13 cellular contexts compared by ENCODE assay signal in the genomic region with DNA sequence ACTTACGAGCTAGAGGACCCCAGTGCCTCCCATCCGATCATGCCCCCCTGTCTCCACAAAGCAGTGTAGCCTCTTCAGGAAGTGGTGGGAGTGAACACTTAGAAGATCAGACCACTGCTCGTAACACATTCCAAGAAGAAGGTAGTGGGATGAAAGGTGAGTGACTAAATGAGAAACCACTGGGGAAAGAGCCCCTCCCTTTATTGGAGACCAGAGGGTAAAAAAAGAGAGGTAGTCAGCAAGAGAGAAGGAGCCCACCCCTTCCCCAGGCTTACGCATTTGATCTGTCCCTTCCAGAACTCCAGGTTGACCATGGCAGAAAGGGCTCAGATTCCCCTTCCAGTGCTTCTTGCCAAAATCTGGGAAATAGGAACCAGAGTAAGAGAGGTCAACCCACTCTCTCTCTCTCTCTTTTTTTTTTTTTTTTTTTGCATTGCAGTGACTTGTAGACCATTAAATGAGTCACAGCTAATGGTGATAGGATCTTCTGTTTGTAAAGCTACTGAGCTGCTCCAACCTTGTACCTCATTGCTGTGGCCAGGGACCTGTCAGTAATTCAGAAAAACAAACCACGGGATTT.
DNase-seq lines count a peak whose midpoint lies in the region; ATAC-seq, FAIRE-seq and TF ChIP-seq lines count a peak whose summit lies in the region.
"Had no signal": no experiment of that assay in that cellular context is flagged by ENCODE, and none has a peak within 500 bp of the region (broad histone marks: within the 10 kb centered on the region; RNA-seq: fewer than 3 reads in every experiment).

No MANE protein-coding gene starts in this region.

- no peak overlapping the region for H4K8ac ChIP-seq in trophoblast cell (ENCODE audit: low read depth, low read length)

- H3K9ac ChIP-seq in K562 (ENCODE audit: insufficient read depth in 1 of 2, low read depth in 2 of 2, low read length in 2 of 2) (peak overlapping the region in 1 of 2 experiments; percentile 11; a peak in 1 of 4 replicates), trophoblast cell (ENCODE audit: low read length) (no peak overlapping the region)

- peak; percentile 16 for DNase-seq in SIG-M5 treated with dmso at 0.1 percent for 504 hours (lab: John Stamatoyannopoulos, UW; ENCODE audit: unreplicated experiment)
- no peak for DNase-seq in SIG-M5 (lab: John Stamatoyannopoulos, UW)
- DNase-seq in OCI-M1 (lab: John Stamatoyannopoulos, UW): peak; percentile 13
- DNase-seq in K562 (ENCODE audit: extremely low read depth in 1 of 4, low spot score in 3 of 4): peak; percentile 30 to 42 (median 31)
- DNase-seq in trophoblast cell: peak in 1 of 2 donors; percentile 52
- DNase-seq in ecto neural progenitor cell (ENCODE audit: low spot score): no peak
- DNase-seq in UCSD-AML1 (lab: John Stamatoyannopoulos, UW; ENCODE audit: unreplicated experiment): no peak
- DNase-seq: 8988T; MM.1S; nephron progenitor cell; stimulated activated CD4-positive, alpha-beta T cell treated with anti-CD3 and anti-CD28 coated beads, Interleukin-4, amount 100 ng/mL, for 1 hour; upper lobe of left lung had no signal

- no peaks in the 10 kb centered on the region for H3K79me2 ChIP-seq in K562 (ENCODE audit: control insufficient read depth, insufficient read depth, low read length)
- no peaks in the 10 kb centered on the region for H3K79me2 ChIP-seq in trophoblast cell (ENCODE audit: control insufficient read depth, insufficient read depth, low read length, poor library complexity)

- peak overlapping the region; percentile 54 for H2BK12ac ChIP-seq in trophoblast cell (ENCODE audit: low read length)

- TF ChIP-seq RAD21 in K562 (CRISPR knock-in tag; conservative IDR thresholded peaks at IDR 0.05 in 1 of 2, IDR thresholded peaks at IDR 0.05 in 1 of 2): no peak

- no peaks in the 10 kb centered on the region for H3K79me1 ChIP-seq in trophoblast cell (ENCODE audit: low read length)

- intact Hi-C loops in K562 (cut with micrococcal nuclease): no loop called here

- no peak for TF ChIP-seq POLR2A in K562 (conservative IDR thresholded peaks at IDR 0.05)

- H4K20me1 ChIP-seq in K562 (replicated peaks; ENCODE audit: control insufficient read depth, insufficient read depth, low read length): no peaks in the 10 kb centered on the region

- H3K4ac ChIP-seq in trophoblast cell (ENCODE audit: low read depth, low read length): no peak overlapping the region

- no peak overlapping the region for H3K23ac ChIP-seq in trophoblast cell (ENCODE audit: low read length)

- H3K27ac ChIP-seq in K562 (ENCODE audit: extremely low read depth, low read depth, low read length) (no peak overlapping the region), trophoblast cell (ENCODE audit: low read depth, low read length) (no peak overlapping the region)
- H3K27ac ChIP-seq: upper lobe of left lung had no signal

- peak overlapping the region; percentile 33 for H3K18ac ChIP-seq in trophoblast cell (ENCODE audit: low read length)

- H3K4me2 ChIP-seq in K562 (ENCODE audit: insufficient read depth, low read length) (no peak overlapping the region), trophoblast cell (ENCODE audit: low read length) (no peak overlapping the region)

- CTCF ChIA-PET in K562 (lab: Yijun Ruan, JAX; ENCODE audit: low intra/inter-chr PET ratio): no interaction called here

- ATAC-seq in K562: peak; percentile 80
- no peak for ATAC-seq in GM21526 (IDR thresholded peaks at IDR 0.05; ENCODE audit: low FRiP score, unreplicated experiment)

- H3K9me3 ChIP-seq in K562 (replicated peaks; ENCODE audit: control insufficient read depth, insufficient read depth, low read depth, low read length) (no peaks in the 10 kb centered on the region), trophoblast cell (ENCODE audit: insufficient read depth, low read depth, low read length) (no peaks in the 10 kb centered on the region)
- H3K9me3 ChIP-seq: upper lobe of left lung had no signal

- H3K14ac ChIP-seq in trophoblast cell (ENCODE audit: low read length): no peak overlapping the region

- no peak for TF ChIP-seq EP300 in K562 (IDR thresholded peaks at IDR 0.05; ENCODE audit: low read length)

- BruUV-seq in K562 (replicated peaks; lab: Mats Ljungman, UMichigan): no TSS peak

- 49% methylated on average over 2 of the region's 5 CpGs for WGBS in K562 (ENCODE audit: insufficient coverage, low coverage, missing lambda C conversion rate)
- no CpG with 5 or more reads among the region's 5 CpGs for WGBS in trophoblast cell (ENCODE audit: extremely low coverage, insufficient coverage, insufficient read length)

- H2BK5ac ChIP-seq in trophoblast cell (ENCODE audit: low read depth, low read length, poor library complexity): no peak overlapping the region

- no peak overlapping the region for H3K4me3 ChIP-seq in K562
- H3K4me3 ChIP-seq in trophoblast cell (ENCODE audit: low read depth, low read length): no peak overlapping the region
- H3K4me3 ChIP-seq: upper lobe of left lung had no signal

- no peak overlapping the region for H2AK5ac ChIP-seq in trophoblast cell (ENCODE audit: low read length)

- no peak overlapping the region for H2BK120ac ChIP-seq in trophoblast cell (ENCODE audit: insufficient read depth, low read length, poor library complexity)

- H3K27me3 ChIP-seq in K562 (ENCODE audit: control insufficient read depth in 2 of 2, insufficient read depth in 2 of 2, low read length in 2 of 2) (no peaks in the 10 kb centered on the region), trophoblast cell (ENCODE audit: insufficient read depth, low read length) (no peaks in the 10 kb centered on the region)
- H3K27me3 ChIP-seq: upper lobe of left lung had no signal

- H4K91ac ChIP-seq in trophoblast cell (ENCODE audit: low read depth, low read length): no peak overlapping the region

- peaks cover 0 to 15% of the 10 kb centered on the region in 2 experiments; a peak in 3 of 5 replicates for H3K4me1 ChIP-seq in K562 (replicated peaks in 1 of 2; ENCODE audit: control insufficient read depth in 2 of 2, insufficient read depth in 2 of 2, low read length in 2 of 2)
- H3K4me1 ChIP-seq in trophoblast cell (ENCODE audit: control insufficient read depth in 1 of 2, insufficient read depth in 2 of 2, low read length in 2 of 2): peaks cover 3 to 6% of the 10 kb centered on the region in 2 experiments

- no peak for TF ChIP-seq CTCF in K562 (IDR thresholded peaks at IDR 0.05 in 2 of 3, conservative IDR thresholded peaks at IDR 0.05 in 1 of 3; ENCODE audit: insufficient read depth in 2 of 3, low read depth in 1 of 3, low read length in 3 of 3)

- no peak overlapping the region for H4K12ac ChIP-seq in trophoblast cell (ENCODE audit: low read depth, low read length)

- H3K9me1 ChIP-seq in K562 (ENCODE audit: control insufficient read depth, insufficient read depth, low read length): no peaks in the 10 kb centered on the region

- no peak overlapping the region for H2AFZ ChIP-seq in K562 (ENCODE audit: low read depth, low read length)
- H2AFZ ChIP-seq in trophoblast cell (ENCODE audit: insufficient read depth, low read length, poor library complexity): no peak overlapping the region

- in situ Hi-C loops in K562 (cut with MboI): no loop called here

- POLR2A ChIA-PET in K562 (lab: Yijun Ruan, JAX): no interaction called here

- H3K36me3 ChIP-seq in K562 (ENCODE audit: control insufficient read depth, insufficient read depth, low read length) (no peaks in the 10 kb centered on the region), trophoblast cell (ENCODE audit: control insufficient read depth in 1 of 2, insufficient read depth in 2 of 2, low read length in 2 of 2) (peaks cover 0 to 8% of the 10 kb centered on the region in 2 experiments)
- H3K36me3 ChIP-seq: upper lobe of left lung had no signal

- FAIRE-seq in K562 (lab: Jason Lieb, UNC): no peak

TF ChIP-seq in K562, 482 proteins besides CTCF, POLR2A, EP300 and RAD21 (continues in another document):
- TF ChIP-seq, protein P1, sequence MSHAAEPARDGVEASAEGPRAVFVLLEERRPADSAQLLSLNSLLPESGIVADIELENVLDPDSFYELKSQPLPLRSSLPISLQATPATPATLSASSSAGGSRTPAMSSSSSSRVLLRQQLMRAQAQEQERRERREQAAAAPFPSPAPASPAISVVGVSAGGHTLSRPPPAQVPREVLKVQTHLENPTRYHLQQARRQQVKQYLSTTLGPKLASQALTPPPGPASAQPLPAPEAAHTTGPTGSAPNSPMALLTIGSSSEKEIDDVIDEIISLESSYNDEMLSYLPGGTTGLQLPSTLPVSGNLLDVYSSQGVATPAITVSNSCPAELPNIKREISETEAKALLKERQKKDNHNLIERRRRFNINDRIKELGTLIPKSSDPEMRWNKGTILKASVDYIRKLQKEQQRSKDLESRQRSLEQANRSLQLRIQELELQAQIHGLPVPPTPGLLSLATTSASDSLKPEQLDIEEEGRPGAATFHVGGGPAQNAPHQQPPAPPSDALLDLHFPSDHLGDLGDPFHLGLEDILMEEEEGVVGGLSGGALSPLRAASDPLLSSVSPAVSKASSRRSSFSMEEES (CRISPR knock-in tag; IDR thresholded peaks at IDR 0.05): no peak
- TF ChIP-seq ZNF586 (CRISPR knock-in tag; conservative IDR thresholded peaks at IDR 0.05) (no peak), SUPT5H (IDR thresholded peaks at IDR 0.05) (no peak), JUND (IDR thresholded peaks at IDR 0.05; ENCODE audit: borderline replicate concordance, low read depth, low read length) (peak; percentile 91), JUND (tag; IDR thresholded peaks at IDR 0.05; ENCODE audit: borderline replicate concordance, low read depth, low read length) (peak; percentile 81; the same call in 2 of the 3 replicates), ZNF384 (IDR thresholded peaks at IDR 0.05; ENCODE audit: low read depth, low read length) (peak; percentile 99), RCOR1 (IDR thresholded peaks at IDR 0.05; ENCODE audit: borderline replicate concordance in 1 of 2, low read depth in 2 of 2, low read length in 2 of 2) (peak in 1 of 2 experiments; percentile 63; a peak in 1 of 4 replicates)
- TF ChIP-seq, protein P2, sequence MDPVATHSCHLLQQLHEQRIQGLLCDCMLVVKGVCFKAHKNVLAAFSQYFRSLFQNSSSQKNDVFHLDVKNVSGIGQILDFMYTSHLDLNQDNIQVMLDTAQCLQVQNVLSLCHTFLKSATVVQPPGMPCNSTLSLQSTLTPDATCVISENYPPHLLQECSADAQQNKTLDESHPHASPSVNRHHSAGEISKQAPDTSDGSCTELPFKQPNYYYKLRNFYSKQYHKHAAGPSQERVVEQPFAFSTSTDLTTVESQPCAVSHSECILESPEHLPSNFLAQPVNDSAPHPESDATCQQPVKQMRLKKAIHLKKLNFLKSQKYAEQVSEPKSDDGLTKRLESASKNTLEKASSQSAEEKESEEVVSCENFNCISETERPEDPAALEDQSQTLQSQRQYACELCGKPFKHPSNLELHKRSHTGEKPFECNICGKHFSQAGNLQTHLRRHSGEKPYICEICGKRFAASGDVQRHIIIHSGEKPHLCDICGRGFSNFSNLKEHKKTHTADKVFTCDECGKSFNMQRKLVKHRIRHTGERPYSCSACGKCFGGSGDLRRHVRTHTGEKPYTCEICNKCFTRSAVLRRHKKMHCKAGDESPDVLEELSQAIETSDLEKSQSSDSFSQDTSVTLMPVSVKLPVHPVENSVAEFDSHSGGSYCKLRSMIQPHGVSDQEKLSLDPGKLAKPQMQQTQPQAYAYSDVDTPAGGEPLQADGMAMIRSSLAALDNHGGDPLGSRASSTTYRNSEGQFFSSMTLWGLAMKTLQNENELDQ (CRISPR knock-in tag; IDR thresholded peaks at IDR 0.05; ENCODE audit: borderline replicate concordance): no peak

Comparison
In these comparisons a context has a peak if more than half of its experiments do, and no peak if none do; other contexts are left out.
1. DNase-seq: peak in SIG-M5 treated with dmso at 0.1 percent for 504 hours (single experiment), OCI-M1 (single experiment) and K562 (4 of 4); none in SIG-M5 (single experiment), ecto neural progenitor cell (single experiment) and UCSD-AML1 (single experiment).